1 cellular context compared by ENCODE assay signal in the genomic region with DNA sequence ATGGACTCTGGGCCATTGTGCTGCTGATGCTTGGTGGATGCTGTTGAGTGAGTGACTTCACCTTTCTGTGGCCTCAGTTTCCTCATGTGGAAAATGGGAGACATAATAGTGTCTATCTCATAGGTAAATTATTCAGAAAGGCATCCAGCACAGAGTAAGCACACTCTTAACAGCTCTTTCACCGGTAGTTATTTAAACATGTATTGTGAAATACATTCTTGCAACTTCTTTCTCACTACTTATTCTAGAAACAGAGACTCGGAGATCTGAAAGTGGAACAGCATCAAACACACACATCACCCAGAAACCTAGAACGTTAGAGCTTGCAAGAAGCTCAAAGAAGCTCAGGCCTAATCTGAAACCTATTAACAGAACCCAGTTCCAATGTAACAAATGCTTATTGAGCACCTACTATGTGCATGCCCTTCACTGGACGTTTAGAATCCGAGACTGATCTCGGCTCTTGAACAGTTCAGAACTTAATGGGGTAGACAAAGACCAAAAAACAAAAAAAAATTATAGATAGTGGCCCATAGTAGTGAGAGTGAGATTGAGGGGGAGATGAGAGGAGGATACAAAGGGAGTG.
TF ChIP-seq lines count a peak whose summit lies in the region.

No MANE protein-coding gene starts in this region.

TF ChIP-seq in IMR-90, 13 proteins besides CTCF, POLR2A, EP300 and RAD21:
- TF ChIP-seq, protein P1, sequence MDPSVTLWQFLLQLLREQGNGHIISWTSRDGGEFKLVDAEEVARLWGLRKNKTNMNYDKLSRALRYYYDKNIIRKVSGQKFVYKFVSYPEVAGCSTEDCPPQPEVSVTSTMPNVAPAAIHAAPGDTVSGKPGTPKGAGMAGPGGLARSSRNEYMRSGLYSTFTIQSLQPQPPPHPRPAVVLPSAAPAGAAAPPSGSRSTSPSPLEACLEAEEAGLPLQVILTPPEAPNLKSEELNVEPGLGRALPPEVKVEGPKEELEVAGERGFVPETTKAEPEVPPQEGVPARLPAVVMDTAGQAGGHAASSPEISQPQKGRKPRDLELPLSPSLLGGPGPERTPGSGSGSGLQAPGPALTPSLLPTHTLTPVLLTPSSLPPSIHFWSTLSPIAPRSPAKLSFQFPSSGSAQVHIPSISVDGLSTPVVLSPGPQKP (IDR thresholded peaks at IDR 0.05; ENCODE audit: borderline replicate concordance, low read depth, low read length) = no peak
- peak; percentile 65; the same call in 1 of the 2 replicates for TF ChIP-seq CEBPB (IDR thresholded peaks at IDR 0.05; ENCODE audit: low read depth, low read length)
